In genomic region chr15:32736351-32737061, GRCh38 we compare ENCODE assay signal across 21 cellular contexts. TPM values are rescaled to one million over a fixed set of nuclear protein-coding genes. Genes with fewer than 3 reads are reported as not detected.
"Had no signal": no experiment of that assay in that cellular context is flagged by ENCODE, and none has a peak within 500 bp of the region (broad histone marks: within the 10 kb centered on the region; RNA-seq: fewer than 3 reads in every experiment).

No MANE protein-coding gene starts in this region.

- H3K4me1 ChIP-seq: gastrocnemius medialis, heart right ventricle, psoas muscle, suprapubic skin had no signal

- H3K27ac ChIP-seq: gastrocnemius medialis, heart right ventricle, psoas muscle, right lobe of liver, suprapubic skin, thyroid gland had no signal

- H3K4me1 Mint-ChIP-seq: naive B cell; nephron; stimulated activated effector memory CD8-positive, alpha-beta T cell treated with anti-CD3 and anti-CD28 coated beads, Interleukin-12 subunit alpha, Interleukin-12 subunit beta, amount 100 ng/mL, for 72 hours had no signal

- H3K27ac Mint-ChIP-seq: endodermal cell; nephron; stimulated activated effector memory CD8-positive, alpha-beta T cell treated with anti-CD3 and anti-CD28 coated beads, Interleukin-12 subunit alpha, Interleukin-12 subunit beta, amount 100 ng/mL, for 72 hours; type B pancreatic cell had no signal

- H3K4me3 Mint-ChIP-seq: endodermal cell; naive B cell; nephron; stimulated activated effector memory CD8-positive, alpha-beta T cell treated with anti-CD3 and anti-CD28 coated beads, Interleukin-12 subunit alpha, Interleukin-12 subunit beta, amount 100 ng/mL, for 72 hours; type B pancreatic cell had no signal

- DNase-seq: effector CD4-positive, alpha-beta T cell; endodermal cell; erythroblast; gastrocnemius medialis; heart right ventricle; hypothalamus; kidney glomerular epithelial cell; mesendoderm; naive B cell; psoas muscle; retina; right lobe of liver; stimulated activated CD4-positive, alpha-beta T cell treated with anti-CD3 and anti-CD28 coated beads, Interleukin-4, amount 100 ng/mL, for 1 hour; stimulated activated CD8-positive, alpha-beta memory T cell treated with anti-CD3 and anti-CD28 coated beads, Interleukin-4, amount 100 ng/mL, for 48 hours; stimulated activated naive CD8-positive, alpha-beta T cell treated with anti-CD3 and anti-CD28 coated beads, Interleukin-15, Interleukin-2, amounts not matched to agents 100 U/mL and 50 U/mL, for 24 hours; thyroid gland had no signal

- ATAC-seq: gastrocnemius medialis; heart right ventricle; psoas muscle; stimulated activated effector memory CD8-positive, alpha-beta T cell treated with anti-CD3 and anti-CD28 coated beads, Interleukin-12 subunit alpha, Interleukin-12 subunit beta, amount 100 ng/mL, for 72 hours; stimulated activated naive CD8-positive, alpha-beta T cell treated with anti-CD3 and anti-CD28 coated beads, Interleukin-15, Interleukin-2, amounts not matched to agents 100 U/mL and 50 U/mL, for 24 hours had no signal

- H3K36me3 ChIP-seq: gastrocnemius medialis, heart right ventricle, right lobe of liver, suprapubic skin, thyroid gland had no signal

- H3K4me3 ChIP-seq: gastrocnemius medialis, heart right ventricle, psoas muscle, right lobe of liver, suprapubic skin, thyroid gland had no signal

- H3K36me3 Mint-ChIP-seq: stimulated activated effector memory CD8-positive, alpha-beta T cell treated with anti-CD3 and anti-CD28 coated beads, Interleukin-12 subunit alpha, Interleukin-12 subunit beta, amount 100 ng/mL, for 72 hours had no signal

- H3K27me3 ChIP-seq: gastrocnemius medialis, right lobe of liver, suprapubic skin, thyroid gland had no signal

- H3K9me3 ChIP-seq: gastrocnemius medialis, psoas muscle, right lobe of liver, suprapubic skin, thyroid gland had no signal

RNA-seq across cellular contexts. Expression of gene GREM1, which starts 18.7 kb away (rescaled TPM):
- total RNA-seq: endothelial cell of umbilical vein had no signal
- polyA plus RNA-seq: endothelial cell of umbilical vein had no signal
